Comparison of ENCODE assay signal across 1 cellular context in genomic region chr17:41002814-41003213, GRCh38.
TF ChIP-seq lines count a peak whose summit lies in the region.

No MANE protein-coding gene starts in this region.

TF ChIP-seq in H1, 55 proteins besides CTCF, POLR2A, EP300 and RAD21:
- no peak for TF ChIP-seq ATF2 (IDR thresholded peaks at IDR 0.05; ENCODE audit: low read length)
- TF ChIP-seq SAP30 (IDR thresholded peaks at IDR 0.05; ENCODE audit: insufficient read depth, insufficient replicate concordance, low read length), result no peak
- no peak for TF ChIP-seq KDM5A (IDR thresholded peaks at IDR 0.05; ENCODE audit: low read length)
- no peak for TF ChIP-seq CBX5 (IDR thresholded peaks at IDR 0.05; ENCODE audit: low read depth, low read length)
- TF ChIP-seq BACH1 (IDR thresholded peaks at IDR 0.05; ENCODE audit: low read length), result no peak
- TF ChIP-seq RXRA (IDR thresholded peaks at IDR 0.05; ENCODE audit: insufficient read depth, low read depth, low read length), result no peak
- TF ChIP-seq JUN (IDR thresholded peaks at IDR 0.05; ENCODE audit: low read depth, low read length), result no peak
- TF ChIP-seq RBBP5 (IDR thresholded peaks at IDR 0.05; ENCODE audit: borderline replicate concordance, low read depth, low read length), result no peak
- TF ChIP-seq CEBPB (IDR thresholded peaks at IDR 0.05; ENCODE audit: low read depth, low read length), result no peak
- no peak for TF ChIP-seq SP2 (IDR thresholded peaks at IDR 0.05; ENCODE audit: low read length)
- no peak for TF ChIP-seq CTBP2 (IDR thresholded peaks at IDR 0.05; ENCODE audit: borderline replicate concordance, insufficient read depth, insufficient read length, low read length)
- no peak for TF ChIP-seq PHF8 (conservative IDR thresholded peaks at IDR 0.05; ENCODE audit: low read depth, low read length)
- no peak for TF ChIP-seq TBP (IDR thresholded peaks at IDR 0.05; ENCODE audit: low read depth, low read length)
- TF ChIP-seq TAF7 (optimal IDR thresholded peaks at IDR 0.05; ENCODE audit: borderline replicate concordance, low read depth, low read length), result no peak
- no peak for TF ChIP-seq YY1 (IDR thresholded peaks at IDR 0.05; ENCODE audit: low read depth, low read length)
- no peak for TF ChIP-seq SIRT6 (IDR thresholded peaks at IDR 0.05; ENCODE audit: low read length)
- no peak for TF ChIP-seq POU5F1 (IDR thresholded peaks at IDR 0.05; ENCODE audit: low read depth, low read length)
